In genomic region chr10:132970641-132971438, GRCh38 we compare ENCODE assay signal across 17 cellular contexts. TPM values are rescaled to one million over a fixed set of nuclear protein-coding genes. Genes with fewer than 3 reads are reported as not detected.
"Had no signal": no experiment of that assay in that cellular context is flagged by ENCODE, and none has a peak within 500 bp of the region (broad histone marks: within the 10 kb centered on the region; RNA-seq: fewer than 3 reads in every experiment).

No MANE protein-coding gene starts in this region.

- H3K4me1 Mint-ChIP-seq: activated CD4-positive, alpha-beta T cell treated with anti-CD3 and anti-CD28 coated beads for 36 hours; immature natural killer cell; stimulated activated memory B cell treated with anti-CD40 and anti-IgM and Interleukin-4, amounts not matched to agents 10 μg/mL and 1 μg/mL and 100 μg/mL, for 72 hours had no signal

- H3K9me3 Mint-ChIP-seq: activated CD4-positive, alpha-beta memory T cell treated with anti-CD3 and anti-CD28 coated beads, Interleukin-2, amount 10 ng/mL, durations not matched to agents 7 days and 5 days; activated naive CD4-positive, alpha-beta T cell treated with anti-CD3 and anti-CD28 coated beads, Interleukin-2, amount 50 U/mL, for 72 hours had no signal

- H3K27ac ChIP-seq: esophagus muscularis mucosa, prostate gland, SJSA1, testis, WERI-Rb-1 had no signal

- H3K4me3 ChIP-seq: esophagus muscularis mucosa, lung, prostate gland, SJSA1, smooth muscle cell, testis had no signal

- H3K4me3 Mint-ChIP-seq: activated CD4-positive, alpha-beta memory T cell treated with anti-CD3 and anti-CD28 coated beads, Interleukin-2, amount 10 ng/mL, durations not matched to agents 7 days and 5 days; activated CD4-positive, alpha-beta T cell treated with anti-CD3 and anti-CD28 coated beads for 36 hours; immature natural killer cell; stimulated activated memory B cell treated with anti-CD40 and anti-IgM and Interleukin-4, amounts not matched to agents 10 μg/mL and 1 μg/mL and 100 μg/mL, for 72 hours had no signal

- H3K4me1 ChIP-seq: esophagus muscularis mucosa, prostate gland, SJSA1, testis had no signal

- H3K9me3 ChIP-seq: esophagus muscularis mucosa, prostate gland, SJSA1, testis had no signal

- H3K27ac Mint-ChIP-seq: activated CD4-positive, alpha-beta memory T cell treated with anti-CD3 and anti-CD28 coated beads, Interleukin-2, amount 10 ng/mL, durations not matched to agents 7 days and 5 days; activated CD4-positive, alpha-beta T cell treated with anti-CD3 and anti-CD28 coated beads for 36 hours; activated naive CD4-positive, alpha-beta T cell treated with anti-CD3 and anti-CD28 coated beads, Interleukin-2, amount 50 U/mL, for 72 hours; immature natural killer cell; stimulated activated memory B cell treated with anti-CD40 and anti-IgM and Interleukin-4, amounts not matched to agents 10 μg/mL and 1 μg/mL and 100 μg/mL, for 72 hours had no signal

- ATAC-seq: activated CD4-positive, alpha-beta T cell treated with anti-CD3 and anti-CD28 coated beads for 36 hours; activated naive CD4-positive, alpha-beta T cell treated with anti-CD3 and anti-CD28 coated beads, Interleukin-2, amount 50 U/mL, for 72 hours; stimulated activated memory B cell treated with anti-CD40 and anti-IgM and Interleukin-4, amounts not matched to agents 10 μg/mL and 1 μg/mL and 100 μg/mL, for 72 hours had no signal

- H3K27me3 ChIP-seq: testis had no signal

- H3K36me3 ChIP-seq: esophagus muscularis mucosa, prostate gland, SJSA1, WERI-Rb-1 had no signal

- DNase-seq: activated CD4-positive, alpha-beta memory T cell treated with anti-CD3 and anti-CD28 coated beads, Interleukin-2, amount 10 ng/mL, durations not matched to agents 7 days and 5 days; activated CD4-positive, alpha-beta T cell treated with anti-CD3 and anti-CD28 coated beads for 36 hours; activated T-cell treated with anti-CD3 and anti-CD28 coated beads, Interleukin-2, amount 50 U/mL, for 1 hour; effector CD4-positive, alpha-beta T cell; immature natural killer cell; midbrain; stimulated activated CD4-positive, alpha-beta T cell treated with anti-CD3 and anti-CD28 coated beads, Interleukin-4, amount 100 ng/mL, for 24 hours; SW 1271; testis; WERI-Rb-1 had no signal

- H3K36me3 Mint-ChIP-seq: immature natural killer cell; stimulated activated memory B cell treated with anti-CD40 and anti-IgM and Interleukin-4, amounts not matched to agents 10 μg/mL and 1 μg/mL and 100 μg/mL, for 72 hours had no signal

RNA-seq across cellular contexts. Expression of gene CFAP46, which starts 28.5 kb away (rescaled TPM):
- total RNA-seq: activated CD4-positive, alpha-beta memory T cell treated with anti-CD3 and anti-CD28 coated beads, Interleukin-2, amount 10 ng/mL, durations not matched to agents 7 days and 5 days had no signal
